11 cellular contexts compared by ENCODE assay signal in genomic region chr1:98761238-98761637, GRCh38.
DNase-seq lines count a peak whose midpoint lies in the region; ATAC-seq, FAIRE-seq and TF ChIP-seq lines count a peak whose summit lies in the region.
"Had no signal": no experiment of that assay in that cellular context is flagged by ENCODE, and none has a peak within 500 bp of the region (broad histone marks: within the 10 kb centered on the region; RNA-seq: fewer than 3 reads in every experiment).

No MANE protein-coding gene starts in this region.

- H3K4me1 Mint-ChIP-seq in progenitor cell of endocrine pancreas (ENCODE audit: low read depth) = no peaks in the 10 kb centered on the region
- peaks cover 3% of the 10 kb centered on the region for H3K4me1 Mint-ChIP-seq in activated T-cell treated with anti-CD3 and anti-CD28 coated beads, Interleukin-2, amount 50 U/mL, for 4 hours (ENCODE audit: low read depth)

- H3K9me3 Mint-ChIP-seq in progenitor cell of endocrine pancreas (ENCODE audit: low read depth) = no peaks in the 10 kb centered on the region
- H3K9me3 Mint-ChIP-seq in activated T-cell treated with anti-CD3 and anti-CD28 coated beads, Interleukin-2, amount 50 U/mL, for 4 hours = no peaks in the 10 kb centered on the region

- H3K36me3 ChIP-seq in bronchial epithelial cell (ENCODE audit: control insufficient read depth, insufficient read depth, low read length) = no peaks in the 10 kb centered on the region
- H3K36me3 ChIP-seq: thoracic aorta had no signal

- DNase-seq in GM19239 (ENCODE audit: insufficient read length, low spot score) = no peak
- peak; percentile 24 for DNase-seq in NB4 (ENCODE audit: low read depth)
- DNase-seq in bronchial epithelial cell (ENCODE audit: low read depth) = peak; percentile 5
- no peak for DNase-seq in progenitor cell of endocrine pancreas (ENCODE audit: low spot score, unreplicated experiment)
- DNase-seq in activated T-cell treated with anti-CD3 and anti-CD28 coated beads, Interleukin-2, amount 50 U/mL, for 4 hours = no peak
- DNase-seq in Ammon's horn (ENCODE audit: low spot score) = no peak
- DNase-seq in lower leg skin (ENCODE audit: low spot score in 2 of 2) = no peak
- DNase-seq: HCEC 1CT, left ventricle myocardium superior, NCI-H1092 had no signal

- no peaks in the 10 kb centered on the region for H3K27me3 Mint-ChIP-seq in progenitor cell of endocrine pancreas
- H3K27me3 Mint-ChIP-seq in activated T-cell treated with anti-CD3 and anti-CD28 coated beads, Interleukin-2, amount 50 U/mL, for 4 hours (ENCODE audit: low read depth) = peaks cover 3% of the 10 kb centered on the region

- no peak for ATAC-seq in activated T-cell treated with anti-CD3 and anti-CD28 coated beads, Interleukin-2, amount 50 U/mL, for 4 hours
- ATAC-seq: left ventricle myocardium superior had no signal

- no peak overlapping the region for H3K27ac Mint-ChIP-seq in progenitor cell of endocrine pancreas

- peak; percentile 57 for FAIRE-seq in GM19239 (lab: Jason Lieb, UNC)
- FAIRE-seq in bronchial epithelial cell (lab: Jason Lieb, UNC) = no peak

- TF ChIP-seq POLR2A in NB4 (IDR thresholded peaks at IDR 0.05; ENCODE audit: extremely low read depth, insufficient read length) = no peak
- TF ChIP-seq POLR2A in lower leg skin (IDR thresholded peaks at IDR 0.05) = no peak

- H3K4me3 ChIP-seq in NB4 (ENCODE audit: low read depth, low read length) (no peak overlapping the region), bronchial epithelial cell (ENCODE audit: low read depth, low read length) (no peak overlapping the region), lower leg skin (ENCODE audit: low read depth, poor library complexity, severe bottlenecking) (no peak overlapping the region)
- H3K4me3 ChIP-seq: thoracic aorta had no signal

- no peak for TF ChIP-seq CTCF in NB4 (IDR thresholded peaks at IDR 0.05; ENCODE audit: low read depth, low read length)
- peak; percentile 4 for TF ChIP-seq CTCF in bronchial epithelial cell (IDR thresholded peaks at IDR 0.05; ENCODE audit: insufficient read depth, low read length, severe bottlenecking)
- TF ChIP-seq CTCF in progenitor cell of endocrine pancreas (IDR thresholded peaks at IDR 0.05; ENCODE audit: unreplicated experiment) = peak; percentile 27
- no peak for TF ChIP-seq CTCF in lower leg skin (IDR thresholded peaks at IDR 0.05)

- intact Hi-C loops in lower leg skin (cut with DNase I; ENCODE audit: low total_unique reads) = no loop called here

- no peaks in the 10 kb centered on the region for H3K27me3 ChIP-seq in bronchial epithelial cell (ENCODE audit: control insufficient read depth, insufficient read depth, low read length)

- 76 to 84% methylated on average over 3 of the region's 3 CpGs for WGBS in lower leg skin, 2 donors

- no peak overlapping the region for H3K4me3 Mint-ChIP-seq in progenitor cell of endocrine pancreas (ENCODE audit: low read depth)
- no peak overlapping the region for H3K4me3 Mint-ChIP-seq in activated T-cell treated with anti-CD3 and anti-CD28 coated beads, Interleukin-2, amount 50 U/mL, for 4 hours

- peaks cover 2% of the 10 kb centered on the region for H3K36me3 Mint-ChIP-seq in progenitor cell of endocrine pancreas (ENCODE audit: insufficient read depth)
- H3K36me3 Mint-ChIP-seq in activated T-cell treated with anti-CD3 and anti-CD28 coated beads, Interleukin-2, amount 50 U/mL, for 4 hours (ENCODE audit: insufficient read depth) = no peaks in the 10 kb centered on the region

Comparison
In these comparisons a context has a peak if more than half of its experiments do, and no peak if none do; other contexts are left out.
1. DNase-seq: peak in NB4 (single experiment) and bronchial epithelial cell (single experiment); none in GM19239 (single experiment), progenitor cell of endocrine pancreas (single experiment), activated T-cell treated with anti-CD3 and anti-CD28 coated beads, Interleukin-2, amount 50 U/mL, for 4 hours (single experiment), Ammon's horn (single experiment) and lower leg skin (0 of 2).
2. CTCF ChIP-seq: peak in bronchial epithelial cell (single experiment) and progenitor cell of endocrine pancreas (single experiment); none in NB4 (single experiment) and lower leg skin (0 of 3).